Comparison of ENCODE assay signal across 18 cellular contexts in the genomic region with DNA sequence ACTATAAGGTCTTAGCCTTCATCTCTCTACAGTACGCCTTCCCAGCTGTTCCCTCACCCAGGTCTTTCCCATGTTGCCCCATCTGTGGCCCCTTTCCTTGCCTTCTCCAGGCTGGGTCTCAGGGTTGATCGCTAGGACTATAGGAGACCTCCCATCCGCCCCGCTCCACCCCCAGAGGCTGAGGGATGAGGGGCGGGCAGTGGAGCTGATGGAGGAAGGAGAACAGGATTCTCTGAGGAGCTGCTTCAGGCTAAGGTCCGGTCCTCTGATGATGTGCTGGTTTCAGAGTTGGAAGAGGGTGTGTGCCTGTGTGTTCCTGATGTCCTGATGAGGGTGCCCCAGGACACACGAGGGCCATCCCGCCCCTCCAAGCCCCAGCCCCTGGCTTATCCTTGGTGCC.
DNase-seq lines count a peak whose midpoint lies in the region; ATAC-seq, FAIRE-seq and TF ChIP-seq lines count a peak whose summit lies in the region.
"Had no signal": no experiment of that assay in that cellular context is flagged by ENCODE, and none has a peak within 500 bp of the region (broad histone marks: within the 10 kb centered on the region; RNA-seq: fewer than 3 reads in every experiment).

No MANE protein-coding gene starts in this region.

- H3K4me1 ChIP-seq in endothelial cell of umbilical vein (ENCODE audit: control insufficient read depth, extremely low read depth, insufficient read depth, low read length) (peaks cover 9% of the 10 kb centered on the region), thoracic aorta (ENCODE audit: control insufficient read depth in 1 of 2, low read depth in 2 of 2) (peaks cover 5 to 21% of the 10 kb centered on the region in 2 donors)

- in situ Hi-C loops in brain microvascular endothelial cell (cut with HindIII; ENCODE audit: low pct_ligation_motif_present, low sequenced_read_pairs), result no loop called here

- DNase-seq in Right ventricle myocardium inferior (ENCODE audit: missing footprints) (no peak), Right ventricle myocardium superior (no peak), endothelial cell of umbilical vein (ENCODE audit: low read depth, low spot score) (no peak), thoracic aorta (ENCODE audit: low spot score) (no peak), brain microvascular endothelial cell (no peak)
- DNase-seq in CD4-positive, alpha-beta T cell, result no peak
- DNase-seq: activated CD4-positive, alpha-beta T cell treated with anti-CD3 and anti-CD28 coated beads for 1 hour; activated naive CD4-positive, alpha-beta T cell treated with anti-CD3 and anti-CD28 coated beads, Interleukin-2, amount 50 U/mL, for 16 hours; left colon; NCI-H226; stimulated activated naive B cell treated with anti-CD40 and anti-IgM and Interleukin-4, amounts not matched to agents 10 μg/mL and 1 μg/mL and 100 μg/mL, for 72 hours had no signal

- no peaks in the 10 kb centered on the region for H3K79me2 ChIP-seq in endothelial cell of umbilical vein (ENCODE audit: control insufficient read depth, insufficient read depth, low read length)
- H3K79me2 ChIP-seq in neural cell (replicated peaks; ENCODE audit: insufficient read depth, low read length), result no peaks in the 10 kb centered on the region

- dilution Hi-C loops in endothelial cell of umbilical vein (cut with MboI; ENCODE audit: extremely low pct_ligation_motif_present, low sequenced_read_pairs), result no loop called here

- H3K27ac ChIP-seq in endothelial cell of umbilical vein (ENCODE audit: insufficient read depth, low read depth, low read length) (no peak overlapping the region), neural cell (ENCODE audit: low read length) (peak overlapping the region; percentile 68), thoracic aorta (no peak overlapping the region), brain microvascular endothelial cell (no peak overlapping the region)
- H3K27ac ChIP-seq in CD4-positive, alpha-beta T cell (ENCODE audit: low read depth, low read length), result no peak overlapping the region

- TF ChIP-seq EP300 in neural cell (conservative IDR thresholded peaks at IDR 0.05; ENCODE audit: poor library complexity, severe bottlenecking), result no peak

- H3K27ac Mint-ChIP-seq in CD4-positive, alpha-beta T cell, result no peak overlapping the region
- H3K27ac Mint-ChIP-seq: natural killer cell treated with Interleukin-12 subunit alpha and Interleukin-12 subunit beta and Interleukin-15 and Interleukin-18, amount 100 ng/mL, for 72 hours; stimulated activated naive B cell treated with anti-CD40 and anti-IgM and Interleukin-4, amounts not matched to agents 10 μg/mL and 1 μg/mL and 100 μg/mL, for 72 hours; T-helper 1 cell treated with Interleukin-12 subunit alpha and Interleukin-12 subunit beta and Interleukin-4 antibody, amounts not matched to agents 30 μg/mL and 1 μg/mL, for 36 hours had no signal

- BruUV-seq in endothelial cell of umbilical vein (replicated peaks; lab: Mats Ljungman, UMichigan), result no TSS peak

- H3K4me3 ChIP-seq in endothelial cell of umbilical vein (replicated peaks in 1 of 3; ENCODE audit: insufficient read depth in 1 of 3, low read depth in 1 of 3, low read length in 3 of 3) (no peak overlapping the region), neural cell (ENCODE audit: low read length) (peak overlapping the region; percentile 57), thoracic aorta (peak overlapping the region; percentile 57), brain microvascular endothelial cell (ENCODE audit: low read depth, low read length) (no peak overlapping the region)
- H3K4me3 ChIP-seq: cardiac muscle cell had no signal

- no peak for TF ChIP-seq RAD21 in neural cell (conservative IDR thresholded peaks at IDR 0.05)

- no peak overlapping the region for H3K4me2 ChIP-seq in endothelial cell of umbilical vein (ENCODE audit: insufficient read depth, low read length)
- no peak overlapping the region for H3K4me2 ChIP-seq in neural cell (ENCODE audit: low read length)

- H3K27me3 ChIP-seq in endothelial cell of umbilical vein (ENCODE audit: control insufficient read depth in 2 of 2, insufficient read depth in 2 of 2, low read length in 2 of 2) (no peaks in the 10 kb centered on the region), neural cell (ENCODE audit: insufficient read depth, low read depth, low read length) (no peaks in the 10 kb centered on the region), thoracic aorta (replicated peaks; ENCODE audit: insufficient read depth) (no peaks in the 10 kb centered on the region), brain microvascular endothelial cell (replicated peaks) (no peaks in the 10 kb centered on the region)
- no peaks in the 10 kb centered on the region for H3K27me3 ChIP-seq in CD4-positive, alpha-beta T cell (ENCODE audit: control insufficient read depth, insufficient read depth, low read length)
- H3K27me3 ChIP-seq: cardiac muscle cell had no signal

- peak; percentile 50 for FAIRE-seq in endothelial cell of umbilical vein (lab: Jason Lieb, UNC)
- FAIRE-seq: A204.1, GM12891 had no signal

- H3K9ac ChIP-seq in endothelial cell of umbilical vein (replicated peaks; ENCODE audit: extremely low read depth, insufficient read depth, low read length) (no peak overlapping the region), neural cell (ENCODE audit: low read length) (peak overlapping the region; percentile 52)

- H3K9me2 ChIP-seq in neural cell (ENCODE audit: insufficient read depth, low read length), result no peaks in the 10 kb centered on the region

- intact Hi-C loops in Right ventricle myocardium inferior (cut with DNase I), result loop anchor here (5.0 kb wide), 2 partner anchors 52 to 78 kb away; no protein-coding TSS in a partner anchor
- intact Hi-C loops in Right ventricle myocardium superior (cut with DNase I), result loop anchor here (10.0 kb wide), 1 partner anchor 155 kb away; a partner anchor contains a TSS
- intact Hi-C loops in endothelial cell of umbilical vein (cut with micrococcal nuclease), result loop anchor here (1.0 to 2.0 kb wide), 3 partner anchors 49 to 157 kb away; no protein-coding TSS in a partner anchor
- intact Hi-C loops in CD4-positive, alpha-beta T cell (cut with DNase I, micrococcal nuclease), result no loop called here

- TF ChIP-seq CTCF in endothelial cell of umbilical vein (IDR thresholded peaks at IDR 0.05; ENCODE audit: extremely low read depth in 1 of 2, insufficient read depth in 1 of 2, low read depth in 1 of 2, low read length in 2 of 2) (no peak), neural cell (IDR thresholded peaks at IDR 0.05; ENCODE audit: poor library complexity, severe bottlenecking) (no peak), thoracic aorta (IDR thresholded peaks at IDR 0.05) (no peak), brain microvascular endothelial cell (IDR thresholded peaks at IDR 0.05; ENCODE audit: low read depth, low read length, missing control alignments) (no peak)
- TF ChIP-seq CTCF in CD4-positive, alpha-beta T cell (IDR thresholded peaks at IDR 0.05), result no peak

- TF ChIP-seq POLR2A in endothelial cell of umbilical vein (IDR thresholded peaks at IDR 0.05; ENCODE audit: low read depth, low read length), result no peak

- POLR2A ChIA-PET in endothelial cell of umbilical vein (lab: Charles Lee), result no interaction called here
- POLR2A ChIA-PET in CD4-positive, alpha-beta T cell (lab: Charles Lee), result no interaction called here

- no peak overlapping the region for H3K4me3 Mint-ChIP-seq in CD4-positive, alpha-beta T cell
- H3K4me3 Mint-ChIP-seq: natural killer cell treated with Interleukin-12 subunit alpha and Interleukin-12 subunit beta and Interleukin-15 and Interleukin-18, amount 100 ng/mL, for 72 hours; T-helper 1 cell treated with Interleukin-12 subunit alpha and Interleukin-12 subunit beta and Interleukin-4 antibody, amounts not matched to agents 30 μg/mL and 1 μg/mL, for 36 hours had no signal

- H3K9me3 Mint-ChIP-seq in CD4-positive, alpha-beta T cell, result no peaks in the 10 kb centered on the region
- H3K9me3 Mint-ChIP-seq: natural killer cell treated with Interleukin-12 subunit alpha and Interleukin-12 subunit beta and Interleukin-15 and Interleukin-18, amount 100 ng/mL, for 72 hours; stimulated activated naive B cell treated with anti-CD40 and anti-IgM and Interleukin-4, amounts not matched to agents 10 μg/mL and 1 μg/mL and 100 μg/mL, for 72 hours; T-helper 1 cell treated with Interleukin-12 subunit alpha and Interleukin-12 subunit beta and Interleukin-4 antibody, amounts not matched to agents 30 μg/mL and 1 μg/mL, for 36 hours had no signal

- H3K9me3 ChIP-seq in endothelial cell of umbilical vein (replicated peaks; ENCODE audit: control insufficient read depth, insufficient read depth, low read length), result no peaks in the 10 kb centered on the region
- no peaks in the 10 kb centered on the region for H3K9me3 ChIP-seq in neural cell (ENCODE audit: low read length)
- no peaks in the 10 kb centered on the region for H3K9me3 ChIP-seq in thoracic aorta
- H3K9me3 ChIP-seq in CD4-positive, alpha-beta T cell (ENCODE audit: control insufficient read depth, low read length), result no peaks in the 10 kb centered on the region

- peak overlapping the region; percentile 80 for H2AFZ ChIP-seq in endothelial cell of umbilical vein (ENCODE audit: low read depth, low read length)
- peak overlapping the region; percentile 46 for H2AFZ ChIP-seq in neural cell (ENCODE audit: low read depth, low read length)

- CTCF ChIA-PET in endothelial cell of umbilical vein (lab: Charles Lee), result interaction anchor here (1.1 to 1.4 kb wide), 3 partner anchors 20 to 157 kb away, joined by 3 to 5 read pairs (median 5); no protein-coding TSS in a partner anchor
- CTCF ChIA-PET in CD4-positive, alpha-beta T cell (lab: Charles Lee), result no interaction called here

- H3K27me3 Mint-ChIP-seq in CD4-positive, alpha-beta T cell, result peaks cover 9% of the 10 kb centered on the region

- ATAC-seq in Right ventricle myocardium inferior (peak; percentile 2), Right ventricle myocardium superior (ENCODE audit: poor library complexity) (no peak), thoracic aorta (ENCODE audit: insufficient number of reproducible peaks, low FRiP score, low read depth) (no peak), HG02852 (IDR thresholded peaks at IDR 0.05; ENCODE audit: unreplicated experiment) (no peak)
- ATAC-seq in CD4-positive, alpha-beta T cell (ENCODE audit: poor library complexity), result no peak
- ATAC-seq: left colon had no signal

- H3F3A ChIP-seq in neural cell (ENCODE audit: insufficient read depth, low read length, poor library complexity, severe bottlenecking), result no peaks in the 10 kb centered on the region

- H4K20me1 ChIP-seq in endothelial cell of umbilical vein (replicated peaks; ENCODE audit: control insufficient read depth, extremely low read depth, insufficient read depth, low read length), result no peaks in the 10 kb centered on the region
- H4K20me1 ChIP-seq in neural cell (ENCODE audit: insufficient read depth), result no peaks in the 10 kb centered on the region

- H3K36me3 Mint-ChIP-seq in CD4-positive, alpha-beta T cell (ENCODE audit: low read depth), result no peaks in the 10 kb centered on the region
- H3K36me3 Mint-ChIP-seq: natural killer cell treated with Interleukin-12 subunit alpha and Interleukin-12 subunit beta and Interleukin-15 and Interleukin-18, amount 100 ng/mL, for 72 hours; stimulated activated naive B cell treated with anti-CD40 and anti-IgM and Interleukin-4, amounts not matched to agents 10 μg/mL and 1 μg/mL and 100 μg/mL, for 72 hours had no signal

- no peaks in the 10 kb centered on the region for H3K4me1 Mint-ChIP-seq in CD4-positive, alpha-beta T cell (ENCODE audit: low read depth)

- no peaks in the 10 kb centered on the region for H3K9me1 ChIP-seq in endothelial cell of umbilical vein (replicated peaks; ENCODE audit: control insufficient read depth, extremely low read depth, insufficient read depth, low read length)

- H3K36me3 ChIP-seq in endothelial cell of umbilical vein (ENCODE audit: control insufficient read depth in 2 of 2, extremely low read depth in 1 of 2, insufficient read depth in 2 of 2, low read length in 2 of 2) (no peaks in the 10 kb centered on the region), neural cell (ENCODE audit: insufficient read depth, low read length) (no peaks in the 10 kb centered on the region), thoracic aorta (no peaks in the 10 kb centered on the region), brain microvascular endothelial cell (replicated peaks) (no peaks in the 10 kb centered on the region)
- H3K36me3 ChIP-seq: cardiac muscle cell had no signal

Comparison
In these comparisons a context has a peak if more than half of its experiments do, and no peak if none do; other contexts are left out.
1. H3K4me3 ChIP-seq: peak in neural cell (single experiment) and thoracic aorta (single experiment); none in endothelial cell of umbilical vein (0 of 3) and brain microvascular endothelial cell (single experiment).
2. intact Hi-C loops: an anchor here in Right ventricle myocardium inferior (5.0 kb wide), Right ventricle myocardium superior (10.0 kb wide) and endothelial cell of umbilical vein (1.0 to 2.0 kb wide); none called in CD4-positive, alpha-beta T cell.